In the genomic region with DNA sequence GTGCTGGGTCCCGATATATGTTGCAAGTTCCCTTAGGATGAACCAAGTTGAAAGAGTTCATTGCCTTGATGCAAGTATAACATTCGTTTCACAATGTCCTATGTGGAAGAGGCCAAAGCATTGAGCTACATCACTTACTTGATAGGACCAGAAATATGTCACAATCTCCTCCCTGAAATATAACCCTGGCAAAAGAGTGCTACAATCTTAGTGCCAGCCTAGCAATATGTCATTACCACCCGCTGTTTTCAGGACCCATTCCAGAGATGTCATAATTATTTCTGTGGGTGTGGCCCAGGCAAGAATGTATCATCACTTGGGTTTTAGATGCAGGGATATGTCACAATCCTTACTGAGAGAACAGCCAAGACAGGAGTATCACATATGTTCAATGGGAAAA, we compare ENCODE assay signal across 16 cellular contexts.
A peak's percentile ranks its signal among the peaks of the same experiment; 100 is the strongest.
DNase-seq lines count a peak whose midpoint lies in the region; ATAC-seq and TF ChIP-seq lines count a peak whose summit lies in the region.
"Had no signal": no experiment of that assay in that cellular context is flagged by ENCODE, and none has a peak within 500 bp of the region (broad histone marks: within the 10 kb centered on the region; RNA-seq: fewer than 3 reads in every experiment).

No MANE protein-coding gene starts in this region.

- H3K36me3 ChIP-seq in GM23248 (ENCODE audit: low read depth) (no peaks in the 10 kb centered on the region), gastrocnemius medialis (no peaks in the 10 kb centered on the region)
- H3K36me3 ChIP-seq: BE2C had no signal

- no peaks in the 10 kb centered on the region for H4K20me1 ChIP-seq in GM23248 (ENCODE audit: insufficient read depth)

- TF ChIP-seq CTCF in gastrocnemius medialis (IDR thresholded peaks at IDR 0.05 in 4 of 5, conservative IDR thresholded peaks at IDR 0.05 in 1 of 5) = no peak

- peaks cover 5% of the 10 kb centered on the region; the same call in 1 of the 2 replicates for H3K4me1 ChIP-seq in GM23248 (ENCODE audit: insufficient read depth)
- H3K4me1 ChIP-seq in gastrocnemius medialis = no peaks in the 10 kb centered on the region
- H3K4me1 ChIP-seq: BE2C had no signal

- peak; percentile 76 to 80 for ATAC-seq in gastrocnemius medialis
- no peak for ATAC-seq in GM19328 (IDR thresholded peaks at IDR 0.05; ENCODE audit: unreplicated experiment)

- intact Hi-C loops in gastrocnemius medialis (cut with DNase I; ENCODE audit: low total_unique reads) = no loop called here

- TF ChIP-seq POLR2A in gastrocnemius medialis (IDR thresholded peaks at IDR 0.05) = no peak

- H3K4me3 ChIP-seq in GM23248 (no peak overlapping the region), gastrocnemius medialis (no peak overlapping the region)

- WGBS in GM23248 (ENCODE audit: low coverage in 1 of 2, low lambda C conversion rate in 2 of 2, missing lambda C conversion rate in 2 of 2), 2 experiments = 0% methylated on average over 1 to 3 of the region's 3 CpGs

- in situ Hi-C loops in GM23248 (cut with MboI) (no loop called here), gastrocnemius medialis (cut with MboI; ENCODE audit: low sequenced_read_pairs in 4 of 4) (no loop called here)

- H2AFZ ChIP-seq in GM23248 = no peak overlapping the region

- no peak overlapping the region for H3K9ac ChIP-seq in GM23248

- H3F3A ChIP-seq in GM23248 (ENCODE audit: insufficient read depth) = peaks cover 7% of the 10 kb centered on the region; the same call in 1 of the 2 replicates

- no peaks in the 10 kb centered on the region for H3K9me3 ChIP-seq in GM23248 (ENCODE audit: low read depth)
- no peaks in the 10 kb centered on the region for H3K9me3 ChIP-seq in gastrocnemius medialis
- H3K9me3 ChIP-seq: BE2C had no signal

- H3K9me2 ChIP-seq in GM23248 (ENCODE audit: insufficient read depth) = no peaks in the 10 kb centered on the region

- no peak overlapping the region for H3K4me2 ChIP-seq in GM23248 (ENCODE audit: unreplicated experiment)

- H3K27me3 ChIP-seq in GM23248 (replicated peaks; ENCODE audit: insufficient read depth) = no peaks in the 10 kb centered on the region
- H3K27me3 ChIP-seq in gastrocnemius medialis = no peaks in the 10 kb centered on the region
- H3K27me3 ChIP-seq: BE2C had no signal

- DNase-seq in NCI-H2171 treated with DMSO at 0.1 percent for 48 hours (lab: John Stamatoyannopoulos, UW) (peak; percentile 0), NCI-H2171 (lab: John Stamatoyannopoulos, UW) (no peak), GM23248 (peak; percentile 69), NCI-H460 (ENCODE audit: extremely low read depth, low read depth) (peak; percentile 74), gastrocnemius medialis (no peak), AG08396 (ENCODE audit: low spot score) (no peak), GOT3 (lab: John Stamatoyannopoulos, UW) (no peak)
- DNase-seq: BE2C; CD4-positive, alpha-beta memory T cell; DMS79; EL; GDM1; H7 had no signal

- H3K79me2 ChIP-seq in GM23248 (ENCODE audit: insufficient read depth) = no peaks in the 10 kb centered on the region

- peak overlapping the region; percentile 45 for H3K27ac ChIP-seq in GM23248
- H3K27ac ChIP-seq in gastrocnemius medialis = peak overlapping the region in 1 of 4 donors; percentile 11
- H3K27ac ChIP-seq: 22Rv1, C4-2B had no signal

Comparison
In these comparisons a context has a peak if more than half of its experiments do, and no peak if none do; other contexts are left out.
1. DNase-seq: peak in NCI-H2171 treated with DMSO at 0.1 percent for 48 hours (single experiment), GM23248 (single experiment) and NCI-H460 (single experiment); none in NCI-H2171 (single experiment), gastrocnemius medialis (0 of 2), AG08396 (single experiment) and GOT3 (single experiment).